Comparison of ENCODE assay signal across 11 cellular contexts in genomic region chr11:3051435-3052108, GRCh38. TPM values are rescaled to one million over a fixed set of nuclear protein-coding genes. Genes with fewer than 3 reads are reported as not detected.
DNase-seq lines count a peak whose midpoint lies in the region; ATAC-seq, FAIRE-seq and TF ChIP-seq lines count a peak whose summit lies in the region.
"Had no signal": no experiment of that assay in that cellular context is flagged by ENCODE, and none has a peak within 500 bp of the region (broad histone marks: within the 10 kb centered on the region; RNA-seq: fewer than 3 reads in every experiment).

No MANE protein-coding gene starts in this region.

- ATAC-seq in heart right ventricle = no peak

- peak overlapping the region in 3 of 6 donors; percentile 16 to 96 (median 55) for H3K27ac Mint-ChIP-seq in immature natural killer cell

- H3K4me1 ChIP-seq in left ventricle myocardium inferior = peaks cover 62% of the 10 kb centered on the region
- H3K4me1 ChIP-seq in heart right ventricle = peaks cover 5 to 69% (median 54%) of the 10 kb centered on the region in 9 donors
- H3K4me1 ChIP-seq in small intestine (ENCODE audit: control insufficient read depth in 2 of 2, insufficient read depth in 1 of 2, low read depth in 1 of 2, low read length in 1 of 2) = peaks cover 5 to 10% of the 10 kb centered on the region in 2 donors

- H3K9me3 ChIP-seq in left ventricle myocardium inferior (replicated peaks) = no peaks in the 10 kb centered on the region
- no peaks in the 10 kb centered on the region for H3K9me3 ChIP-seq in heart right ventricle
- H3K9me3 ChIP-seq in WERI-Rb-1 (ENCODE audit: severe bottlenecking) = no peaks in the 10 kb centered on the region
- no peaks in the 10 kb centered on the region for H3K9me3 ChIP-seq in small intestine (ENCODE audit: control insufficient read depth, low read depth)
- H3K9me3 ChIP-seq: prostate gland had no signal

- FAIRE-seq in small intestine (lab: Jason Lieb, UNC) = no peak
- FAIRE-seq: islet of Langerhans had no signal

- WGBS in heart right ventricle, 2 donors = 68 to 71% methylated on average over 9 of the region's 9 CpGs
- 73 to 80% (median 75%) methylated on average over 9 of the region's 9 CpGs for WGBS in small intestine, 3 donors

- H3K27me3 Mint-ChIP-seq in immature natural killer cell (ENCODE audit: low read depth in 3 of 3) = peaks cover 0 to 2% (median 2%) of the 10 kb centered on the region in 3 donors

- H3K9me3 Mint-ChIP-seq in immature natural killer cell = no peaks in the 10 kb centered on the region

- peaks cover 0 to 11% (median 0%) of the 10 kb centered on the region in 3 donors for H3K36me3 Mint-ChIP-seq in immature natural killer cell

- intact Hi-C loops in left ventricle myocardium inferior (cut with micrococcal nuclease) (no loop called here), heart right ventricle (cut with DNase I) (loop anchor here in 2 of 10 donors (5.0 kb wide), 2 partner anchors 36 to 41 kb away; no protein-coding TSS in a partner anchor)

- DNase-seq in left ventricle myocardium inferior = no peak
- no peak for DNase-seq in heart right ventricle
- DNase-seq in WERI-Rb-1 = peak; percentile 27
- DNase-seq in foreskin fibroblast = peak in 1 of 2 donors; percentile 48
- DNase-seq in superior temporal gyrus (ENCODE audit: extremely low spot score) = peak; percentile 66
- no peak for DNase-seq in SHP77 treated with DMSO at 0.1 percent for 48 hours (lab: John Stamatoyannopoulos, UW)
- no peak for DNase-seq in small intestine
- no peak for DNase-seq in immature natural killer cell
- DNase-seq: activated T-cell treated with anti-CD3 and anti-CD28 coated beads, Interleukin-2, amount 50 U/mL, for 48 hours had no signal

- TF ChIP-seq CTCF in left ventricle myocardium inferior (IDR thresholded peaks at IDR 0.05; ENCODE audit: borderline replicate concordance) (no peak), heart right ventricle (IDR thresholded peaks at IDR 0.05) (no peak), WERI-Rb-1 (IDR thresholded peaks at IDR 0.05; ENCODE audit: low read depth, low read length) (no peak), foreskin fibroblast (IDR thresholded peaks at IDR 0.05; ENCODE audit: low read depth, low read length) (peak; percentile 22)

- H3K4me3 ChIP-seq in left ventricle myocardium inferior (no peak overlapping the region), heart right ventricle (no peak overlapping the region), WERI-Rb-1 (ENCODE audit: low read depth, low read length) (no peak overlapping the region), foreskin fibroblast (ENCODE audit: low read depth in 1 of 2, low read length in 2 of 2) (no peak overlapping the region), small intestine (ENCODE audit: low read depth in 1 of 2, low read length in 2 of 2) (no peak overlapping the region)
- H3K4me3 ChIP-seq: prostate gland had no signal

- H3K27ac ChIP-seq in left ventricle myocardium inferior (replicated peaks) (peak overlapping the region; percentile 48), heart right ventricle (peak overlapping the region in 1 of 10 donors; percentile 31), WERI-Rb-1 (peak overlapping the region; percentile 81), small intestine (ENCODE audit: low read depth in 1 of 2, low read length in 1 of 2) (no peak overlapping the region)
- H3K27ac ChIP-seq: prostate gland had no signal

- peaks cover 44 to 53% of the 10 kb centered on the region in 2 donors for H3K4me1 Mint-ChIP-seq in immature natural killer cell

- H3K36me3 ChIP-seq in left ventricle myocardium inferior (peaks cover 3% of the 10 kb centered on the region), heart right ventricle (peaks cover 0 to 31% (median 0%) of the 10 kb centered on the region in 9 donors), WERI-Rb-1 (peaks cover 28% of the 10 kb centered on the region), small intestine (ENCODE audit: control insufficient read depth in 2 of 2, insufficient read depth in 2 of 2, low read length in 2 of 2) (no peaks in the 10 kb centered on the region)
- H3K36me3 ChIP-seq: prostate gland had no signal

- H3K27me3 ChIP-seq in left ventricle myocardium inferior (ENCODE audit: low read depth) (no peaks in the 10 kb centered on the region), heart right ventricle (no peaks in the 10 kb centered on the region), WERI-Rb-1 (ENCODE audit: insufficient read depth, low read depth, severe bottlenecking) (no peaks in the 10 kb centered on the region), small intestine (ENCODE audit: control insufficient read depth in 2 of 2, insufficient read depth in 2 of 2, low read length in 2 of 2) (no peaks in the 10 kb centered on the region)

- no peak overlapping the region for H3K4me3 Mint-ChIP-seq in immature natural killer cell

RNA-seq across cellular contexts. Expression of gene CARS1, which starts 5.7 kb away (rescaled TPM):
- total RNA-seq in left ventricle myocardium inferior (14.3 TPM), heart right ventricle (10 to 100 TPM; 12.5 to 24.6 (median 15.9) TPM)
- polyA plus RNA-seq in heart right ventricle (10 to 100 TPM; 14.8 to 24.2 TPM), small intestine (10 to 100 TPM; 41.9 to 69.8 (median 43.8) TPM), immature natural killer cell (10 to 100 TPM; 32.6 to 48.9 (median 44.2) TPM)

RNA-seq across cellular contexts. Expression of gene NAP1L4, which starts 59.4 kb away (rescaled TPM):
- total RNA-seq in left ventricle myocardium inferior (175 TPM), heart right ventricle (100 to 1,000 TPM; 167 to 233 (median 191) TPM)
- polyA plus RNA-seq in heart right ventricle (100 to 1,000 TPM in 1 of 2 donors, 10 to 100 TPM in 1; 98.5 to 102 TPM), small intestine (10 to 100 TPM; 75.1 to 85.0 (median 84.1) TPM), immature natural killer cell (100 to 1,000 TPM; 131 to 157 (median 139) TPM)

Comparison
In these comparisons a context has a peak if more than half of its experiments do, and no peak if none do; other contexts are left out.
1. DNase-seq: peak in WERI-Rb-1 (single experiment) and superior temporal gyrus (single experiment); none in left ventricle myocardium inferior (single experiment), heart right ventricle (0 of 2), SHP77 treated with DMSO at 0.1 percent for 48 hours (single experiment), small intestine (single experiment) and immature natural killer cell (0 of 3).
2. H3K27ac ChIP-seq: peak in left ventricle myocardium inferior (single experiment) and WERI-Rb-1 (single experiment); none in small intestine (0 of 2).